8 cellular contexts compared by ENCODE assay signal in genomic region chr20:38143646-38144554, GRCh38. TPM values are rescaled to one million over a fixed set of nuclear protein-coding genes. Genes with fewer than 3 reads are reported as not detected.
DNase-seq lines count a peak whose midpoint lies in the region; ATAC-seq and TF ChIP-seq lines count a peak whose summit lies in the region.

No MANE protein-coding gene starts in this region.

- TF ChIP-seq CTCF in psoas muscle (IDR thresholded peaks at IDR 0.05) (no peak), testis (IDR thresholded peaks at IDR 0.05) (no peak)

- H3K36me3 ChIP-seq in psoas muscle (ENCODE audit: insufficient read depth in 1 of 2, low read depth in 1 of 2): peaks cover 0 to 88% of the 10 kb centered on the region in 2 donors
- H3K36me3 ChIP-seq in testis (ENCODE audit: low read depth, missing control alignments): no peaks in the 10 kb centered on the region

- intact Hi-C loops in psoas muscle (cut with DNase I) (no loop called here), testis (cut with DNase I; ENCODE audit: low total_unique reads) (no loop called here)

- H3K27me3 ChIP-seq in psoas muscle (ENCODE audit: insufficient read depth in 3 of 3, low read length in 2 of 3): no peaks in the 10 kb centered on the region
- no peaks in the 10 kb centered on the region for H3K27me3 ChIP-seq in testis

- peak; percentile 65 to 76 (median 73) for ATAC-seq in psoas muscle

- H3K9me3 ChIP-seq in psoas muscle: no peaks in the 10 kb centered on the region
- H3K9me3 ChIP-seq in testis: no peaks in the 10 kb centered on the region

- DNase-seq in ELF-1 (ENCODE audit: low read depth, low spot score) (peak; percentile 66), RPMI8226 (peak; percentile 77), fibroblast of peridontal ligament (ENCODE audit: extremely low read depth) (peak; percentile 70), psoas muscle (peak in 1 of 2 donors; percentile 47), NCI-H2171 treated with DMSO at 0.1 percent for 48 hours (lab: John Stamatoyannopoulos, UW) (no peak), testis (no peak), iPS-NIHi11 (ENCODE audit: low spot score) (no peak)
- DNase-seq in stimulated activated CD4-positive, alpha-beta T cell treated with anti-CD3 and anti-CD28 coated beads, Interleukin-15, amount 100 ng/mL, for 24 hours: no peak

- peaks cover 13% of the 10 kb centered on the region for H3K4me1 ChIP-seq in psoas muscle
- H3K4me1 ChIP-seq in testis: peaks cover 16% of the 10 kb centered on the region

- TF ChIP-seq POLR2A in testis (IDR thresholded peaks at IDR 0.05): no peak

- H3K27ac ChIP-seq in psoas muscle (peak overlapping the region; percentile 44), testis (no peak overlapping the region)

- WGBS in psoas muscle, 3 donors: 58 to 63% (median 60%) methylated on average over 15 to 16 of the region's 16 CpGs
- WGBS in testis, 2 donors: 55 to 70% methylated on average over 14 to 16 of the region's 16 CpGs

- H3K4me3 ChIP-seq in psoas muscle (no peak overlapping the region), testis (no peak overlapping the region)

RNA-seq across cellular contexts. Expression of gene TGM2, which starts 21.2 kb away (rescaled TPM):
- total RNA-seq in psoas muscle (100 to 1,000 TPM in 3 of 4 donors, 10 to 100 TPM in 1; 38.0 to 235 (median 134) TPM), testis (1 to 10 TPM; 3.2 to 8.5 TPM)
- polyA plus RNA-seq in psoas muscle (100 to 1,000 TPM in 1 of 3 donors, 10 to 100 TPM in 2; 23.6 to 168 (median 57.4) TPM), testis (ENCODE audit: insufficient read depth, low read depth, low replicate concordance) (49.0 TPM)

Comparison
In these comparisons a context has a peak if more than half of its experiments do, and no peak if none do; other contexts are left out.
1. DNase-seq: peak in ELF-1 (single experiment), RPMI8226 (single experiment) and fibroblast of peridontal ligament (single experiment); none in NCI-H2171 treated with DMSO at 0.1 percent for 48 hours (single experiment), stimulated activated CD4-positive, alpha-beta T cell treated with anti-CD3 and anti-CD28 coated beads, Interleukin-15, amount 100 ng/mL, for 24 hours (single experiment), testis (single experiment) and iPS-NIHi11 (single experiment).
2. RNA of gene TGM2, which starts 21.2 kb away (total RNA-seq): 38.0 to 235 TPM in psoas muscle; 3.2 to 8.5 TPM in testis; every median in the first group is over 4 times any median in the second.